In the genomic region with DNA sequence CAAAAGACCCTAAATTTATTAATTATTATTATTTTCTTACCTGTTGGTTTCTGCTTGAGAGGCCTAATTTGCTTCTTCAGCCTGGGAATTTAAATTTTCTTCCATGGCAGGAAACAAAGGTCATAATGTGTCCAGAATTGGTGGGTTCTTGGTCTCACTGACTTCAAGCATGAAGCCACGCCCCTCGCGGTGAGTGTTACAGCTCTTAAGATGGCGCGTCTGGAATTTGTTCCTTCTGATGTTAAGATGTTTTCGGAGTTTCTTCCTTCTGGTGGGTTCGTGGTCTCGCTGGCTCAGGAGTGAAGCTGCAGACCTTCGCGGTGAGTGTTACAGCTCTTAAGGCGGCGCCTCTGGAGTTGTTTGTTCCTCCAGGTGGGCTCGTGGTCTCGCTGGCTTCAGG, we compare ENCODE assay signal across 5 cellular contexts.
DNase-seq lines count a peak whose midpoint lies in the region; ATAC-seq, FAIRE-seq and TF ChIP-seq lines count a peak whose summit lies in the region.
"Not testable (repeated sequence)": the region's sequence is repeated elsewhere in the genome, so short reads cannot be mapped to it uniquely, and the experiment has no call there.

No MANE protein-coding gene starts in this region.

- not testable (repeated sequence) for H3K27ac ChIP-seq in GM23338 (ENCODE audit: low read depth)

- DNase-seq in GM23338 (ENCODE audit: low spot score); progenitor cell of endocrine pancreas (ENCODE audit: low spot score, unreplicated experiment): not testable (repeated sequence)
- peak; percentile 55 for DNase-seq in NCI-H146 treated with DMSO at 0.1 percent for 48 hours (lab: John Stamatoyannopoulos, UW; ENCODE audit: unreplicated experiment)
- DNase-seq in urothelium cell line (ENCODE audit: low spot score): peak; percentile 4

- H2AFZ ChIP-seq in GM23338 (peak overlapping the region; percentile 80), Loucy (ENCODE audit: low read length) (peak overlapping the region; percentile 60; the same call in 1 of the 2 replicates)

- H3K9me3 ChIP-seq in Loucy (ENCODE audit: insufficient read depth, low read depth, low read length): not testable (repeated sequence)

- H3K4me3 ChIP-seq in GM23338: not testable (repeated sequence)
- peak overlapping the region; percentile 77 for H3K4me3 ChIP-seq in Loucy (ENCODE audit: low read length, poor library complexity, severe bottlenecking)

- not testable (repeated sequence) for H3K4me2 ChIP-seq in GM23338
- peak overlapping the region; percentile 85 for H3K4me2 ChIP-seq in Loucy (ENCODE audit: low read depth, low read length, poor library complexity, severe bottlenecking)

- not testable (repeated sequence) for ATAC-seq in GM23338

- not testable (repeated sequence) for H3K4me1 Mint-ChIP-seq in GM23338; progenitor cell of endocrine pancreas (ENCODE audit: low read depth)

- H3K9me2 ChIP-seq in GM23338 (ENCODE audit: insufficient read depth); Loucy (replicated peaks; ENCODE audit: low read depth, low read length): not testable (repeated sequence)

- not testable (repeated sequence) for H3K36me3 ChIP-seq in GM23338 (ENCODE audit: insufficient read depth); Loucy (ENCODE audit: insufficient read depth, low read length)

- not testable (repeated sequence) for H3F3A ChIP-seq in GM23338 (replicated peaks; ENCODE audit: low read depth); Loucy (ENCODE audit: low read depth)

- not testable (repeated sequence) for H3K27ac Mint-ChIP-seq in GM23338
- peak overlapping the region; percentile 77 for H3K27ac Mint-ChIP-seq in progenitor cell of endocrine pancreas

- not testable (repeated sequence) for H3K36me3 Mint-ChIP-seq in GM23338 (ENCODE audit: low read depth); progenitor cell of endocrine pancreas (ENCODE audit: insufficient read depth)

- FAIRE-seq in urothelium cell line (lab: Jason Lieb, UNC): not testable (repeated sequence)

- H3K9me3 Mint-ChIP-seq in GM23338; progenitor cell of endocrine pancreas (ENCODE audit: low read depth): not testable (repeated sequence)

- not testable (repeated sequence) for H3K27me3 Mint-ChIP-seq in GM23338 (ENCODE audit: insufficient read depth, low read depth, poor library complexity); progenitor cell of endocrine pancreas

- H3K4me3 Mint-ChIP-seq in GM23338; progenitor cell of endocrine pancreas (ENCODE audit: low read depth): not testable (repeated sequence)

- H4K20me1 ChIP-seq in GM23338 (replicated peaks; ENCODE audit: insufficient read depth); Loucy (ENCODE audit: insufficient read depth, low read length, poor library complexity, severe bottlenecking): not testable (repeated sequence)

- not testable (repeated sequence) for H3K79me2 ChIP-seq in GM23338 (replicated peaks; ENCODE audit: insufficient read depth)
- H3K79me2 ChIP-seq in Loucy (ENCODE audit: insufficient read depth, low read length): peaks cover 15% of the 10 kb centered on the region; the same call in 1 of the 2 replicates

- peak overlapping the region; percentile 78 for H3K9ac ChIP-seq in Loucy (ENCODE audit: low read depth, low read length, poor library complexity, severe bottlenecking)

- TF ChIP-seq CTCF in GM23338 (conservative IDR thresholded peaks at IDR 0.05; ENCODE audit: low read depth in 2 of 2); Loucy (conservative IDR thresholded peaks at IDR 0.05; ENCODE audit: low read length); progenitor cell of endocrine pancreas (IDR thresholded peaks at IDR 0.05; ENCODE audit: unreplicated experiment): not testable (repeated sequence)

- not testable (repeated sequence) for H3K27me3 ChIP-seq in GM23338 (ENCODE audit: insufficient read depth); Loucy (ENCODE audit: insufficient read depth, low read length, poor library complexity, severe bottlenecking)

- H3K4me1 ChIP-seq in GM23338 (ENCODE audit: insufficient read depth); Loucy (ENCODE audit: insufficient read depth, low read length, poor library complexity, severe bottlenecking): not testable (repeated sequence)
